In genomic region chr11:35680506-35680905, GRCh38 we compare ENCODE assay signal across 28 cellular contexts.
"Had no signal": no experiment of that assay in that cellular context is flagged by ENCODE, and none has a peak within 500 bp of the region (broad histone marks: within the 10 kb centered on the region; RNA-seq: fewer than 3 reads in every experiment).

No MANE protein-coding gene starts in this region.

- H3K9me3 Mint-ChIP-seq: activated B cell treated with CpG ODN at 0.5 μM for 24 hours; activated CD4-positive, alpha-beta memory T cell treated with anti-CD3 and anti-CD28 coated beads, Interleukin-2, amount 10 ng/mL, durations not matched to agents 7 days and 5 days; activated naive CD4-positive, alpha-beta T cell treated with anti-CD3 and anti-CD28 coated beads, Interleukin-2, amount 10 ng/mL, durations not matched to agents 7 days and 5 days; activated naive CD8-positive, alpha-beta T cell treated with anti-CD3 and anti-CD28 coated beads, Interleukin-2, amount 50 U/mL, for 24 hours; central memory CD8-positive, alpha-beta T cell had no signal

- H3K27ac Mint-ChIP-seq: activated CD4-positive, alpha-beta memory T cell treated with anti-CD3 and anti-CD28 coated beads, Interleukin-2, amount 10 ng/mL, durations not matched to agents 7 days and 5 days; activated CD8-positive, alpha-beta memory T cell treated with anti-CD3 and anti-CD28 coated beads, Interleukin-2, amount 10 ng/mL, durations not matched to agents 7 days and 5 days; activated naive CD4-positive, alpha-beta T cell treated with anti-CD3 and anti-CD28 coated beads, Interleukin-2, amount 10 ng/mL, durations not matched to agents 7 days and 5 days; activated naive CD8-positive, alpha-beta T cell; activated naive CD8-positive, alpha-beta T cell treated with anti-CD3 and anti-CD28 coated beads, Interleukin-2, amount 50 U/mL, for 24 hours had no signal

- H3K4me3 ChIP-seq: cardiac muscle cell had no signal

- ATAC-seq: activated CD8-positive, alpha-beta memory T cell treated with anti-CD3 and anti-CD28 coated beads, Interleukin-2, amount 10 ng/mL, durations not matched to agents 7 days and 5 days had no signal

- H3K27ac ChIP-seq: cardiac muscle cell, VCaP had no signal

- H3K27me3 ChIP-seq: cardiac muscle cell had no signal

- H3K36me3 ChIP-seq: cardiac muscle cell had no signal

- H3K27me3 Mint-ChIP-seq: activated B cell treated with CpG ODN at 0.5 μM for 24 hours; activated CD4-positive, alpha-beta memory T cell treated with anti-CD3 and anti-CD28 coated beads, Interleukin-2, amount 10 ng/mL, durations not matched to agents 7 days and 5 days; activated CD8-positive, alpha-beta memory T cell treated with anti-CD3 and anti-CD28 coated beads, Interleukin-2, amount 10 ng/mL, durations not matched to agents 7 days and 5 days; activated naive CD4-positive, alpha-beta T cell treated with anti-CD3 and anti-CD28 coated beads, Interleukin-2, amount 10 ng/mL, durations not matched to agents 7 days and 5 days; activated naive CD8-positive, alpha-beta T cell; activated naive CD8-positive, alpha-beta T cell treated with anti-CD3 and anti-CD28 coated beads, Interleukin-2, amount 50 U/mL, for 24 hours; central memory CD8-positive, alpha-beta T cell had no signal

- DNase-seq: activated B cell treated with CpG ODN at 0.5 μM for 24 hours; activated CD4-positive, alpha-beta memory T cell treated with anti-CD3 and anti-CD28 coated beads, Interleukin-2, amount 10 ng/mL, durations not matched to agents 7 days and 5 days; activated CD4-positive, alpha-beta T cell treated with anti-CD3 and anti-CD28 coated beads for 48 hours; activated CD4-positive, CD25-positive, alpha-beta regulatory T cell treated with anti-CD3 and anti-CD28 coated beads, Interleukin-2, amount 50 U/mL, for 72 hours; activated CD8-positive, alpha-beta memory T cell treated with anti-CD3 and anti-CD28 coated beads for 24 hours; activated CD8-positive, alpha-beta memory T cell treated with anti-CD3 and anti-CD28 coated beads, Interleukin-2, amount 10 ng/mL, durations not matched to agents 7 days and 5 days; activated CD8-positive, alpha-beta memory T cell treated with anti-CD3 and anti-CD28 coated beads, Interleukin-2, amount 50 U/mL, for 48 hours; activated effector memory CD4-positive, alpha-beta T cell treated with Interleukin-2 at 50 U/mL for 16 hours; activated naive CD4-positive, alpha-beta T cell treated with anti-CD3 and anti-CD28 coated beads, Interleukin-2, amount 10 ng/mL, durations not matched to agents 7 days and 5 days; activated naive CD8-positive, alpha-beta T cell treated with anti-CD3 and anti-CD28 coated beads, Interleukin-2, amount 50 U/mL, for 24 hours; activated T-cell treated with anti-CD3 and anti-CD28 coated beads, Interleukin-2, amount 50 U/mL, for 48 hours; anterior cingulate cortex; Karpas-422; KBM-7; NCI-H1105 treated with DMSO at 0.1 percent for 48 hours; NCI-H1436; NCI-H1694; NCI-H2029; NCI-H2227 treated with DMSO at 0.1 percent for 48 hours; NCI-H446; NCI-H510A treated with DMSO at 0.1 percent for 48 hours; Right ventricle myocardium superior; SW 1271; T-helper 9 cell had no signal

- H3K4me3 Mint-ChIP-seq: activated B cell treated with CpG ODN at 0.5 μM for 24 hours; activated CD4-positive, alpha-beta memory T cell treated with anti-CD3 and anti-CD28 coated beads, Interleukin-2, amount 10 ng/mL, durations not matched to agents 7 days and 5 days; activated CD8-positive, alpha-beta memory T cell treated with anti-CD3 and anti-CD28 coated beads, Interleukin-2, amount 10 ng/mL, durations not matched to agents 7 days and 5 days; activated naive CD4-positive, alpha-beta T cell treated with anti-CD3 and anti-CD28 coated beads, Interleukin-2, amount 10 ng/mL, durations not matched to agents 7 days and 5 days; activated naive CD8-positive, alpha-beta T cell treated with anti-CD3 and anti-CD28 coated beads, Interleukin-2, amount 50 U/mL, for 24 hours; central memory CD8-positive, alpha-beta T cell had no signal
